1 cellular context compared by ENCODE assay signal in the genomic region with DNA sequence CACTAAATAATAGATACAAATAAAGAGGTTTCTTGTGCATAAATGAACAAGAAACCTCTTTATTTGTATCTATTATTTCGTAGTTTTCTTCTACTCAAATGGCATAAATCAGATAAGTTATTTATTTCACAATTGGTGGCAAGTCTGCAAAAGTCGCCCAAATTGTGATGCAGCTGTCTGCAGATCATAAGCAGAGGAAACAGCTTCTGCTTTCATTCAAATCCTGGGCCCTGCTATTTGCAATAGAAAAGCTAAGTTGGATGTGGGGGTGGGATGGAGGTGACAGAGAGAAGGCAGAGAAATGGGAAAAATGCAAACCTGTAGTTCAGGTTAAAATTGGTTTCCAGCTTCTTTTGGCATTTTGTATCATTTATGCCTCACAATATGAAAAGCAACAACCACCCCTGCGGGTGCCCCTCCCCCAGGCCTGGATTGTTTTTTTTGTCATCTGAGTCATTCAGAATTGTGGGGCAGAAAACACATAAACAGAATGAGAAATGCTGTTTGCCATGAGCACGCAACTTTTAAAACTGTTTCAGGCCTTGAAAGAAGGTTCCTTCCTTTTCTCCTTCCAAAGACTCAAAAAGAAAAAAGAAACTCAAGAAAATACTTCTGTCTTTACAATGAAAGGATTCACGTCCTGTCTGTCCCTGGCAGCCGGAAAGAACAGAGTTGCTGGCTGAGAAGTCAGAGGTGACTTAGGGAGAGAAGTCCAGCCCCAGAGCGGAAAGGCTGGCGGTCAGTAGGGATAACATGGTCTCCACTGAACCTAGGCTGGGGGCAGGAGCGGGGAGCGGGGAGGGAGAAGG.
TF ChIP-seq lines count a peak whose summit lies in the region.

No MANE protein-coding gene starts in this region.

TF ChIP-seq in K562, 482 proteins besides CTCF, POLR2A, EP300 and RAD21 (continued from another document):
- TF ChIP-seq, protein P1, sequence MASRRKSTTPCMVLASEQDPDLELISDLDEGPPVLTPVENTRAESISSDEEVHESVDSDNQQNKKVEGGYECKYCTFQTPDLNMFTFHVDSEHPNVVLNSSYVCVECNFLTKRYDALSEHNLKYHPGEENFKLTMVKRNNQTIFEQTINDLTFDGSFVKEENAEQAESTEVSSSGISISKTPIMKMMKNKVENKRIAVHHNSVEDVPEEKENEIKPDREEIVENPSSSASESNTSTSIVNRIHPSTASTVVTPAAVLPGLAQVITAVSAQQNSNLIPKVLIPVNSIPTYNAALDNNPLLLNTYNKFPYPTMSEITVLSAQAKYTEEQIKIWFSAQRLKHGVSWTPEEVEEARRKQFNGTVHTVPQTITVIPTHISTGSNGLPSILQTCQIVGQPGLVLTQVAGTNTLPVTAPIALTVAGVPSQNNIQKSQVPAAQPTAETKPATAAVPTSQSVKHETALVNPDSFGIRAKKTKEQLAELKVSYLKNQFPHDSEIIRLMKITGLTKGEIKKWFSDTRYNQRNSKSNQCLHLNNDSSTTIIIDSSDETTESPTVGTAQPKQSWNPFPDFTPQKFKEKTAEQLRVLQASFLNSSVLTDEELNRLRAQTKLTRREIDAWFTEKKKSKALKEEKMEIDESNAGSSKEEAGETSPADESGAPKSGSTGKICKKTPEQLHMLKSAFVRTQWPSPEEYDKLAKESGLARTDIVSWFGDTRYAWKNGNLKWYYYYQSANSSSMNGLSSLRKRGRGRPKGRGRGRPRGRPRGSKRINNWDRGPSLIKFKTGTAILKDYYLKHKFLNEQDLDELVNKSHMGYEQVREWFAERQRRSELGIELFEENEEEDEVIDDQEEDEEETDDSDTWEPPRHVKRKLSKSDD (conservative IDR thresholded peaks at IDR 0.05; ENCODE audit: low read length): no peak
- TF ChIP-seq GABPB2 (CRISPR knock-in tag; conservative IDR thresholded peaks at IDR 0.05) (no peak), SIRT6 (IDR thresholded peaks at IDR 0.05; ENCODE audit: low read depth, low read length) (no peak), CCAR2 (IDR thresholded peaks at IDR 0.05; ENCODE audit: low read depth, low read length) (no peak), MED1 (CRISPR knock-in tag; IDR thresholded peaks at IDR 0.05; ENCODE audit: borderline replicate concordance) (no peak), STAT5A (IDR thresholded peaks at IDR 0.05; ENCODE audit: borderline replicate concordance, low read length) (no peak), NR3C1 (CRISPR knock-in tag; IDR thresholded peaks at IDR 0.05) (no peak), HDAC6 (IDR thresholded peaks at IDR 0.05; ENCODE audit: low read depth, low read length) (no peak), SP2 (IDR thresholded peaks at IDR 0.05; ENCODE audit: extremely low read depth, low read depth, low read length, poor library complexity, severe bottlenecking) (no peak), ZNF239 (CRISPR knock-in tag; IDR thresholded peaks at IDR 0.05) (no peak), ESRRA (IDR thresholded peaks at IDR 0.05; ENCODE audit: borderline replicate concordance, low read depth) (no peak), YBX1 (IDR thresholded peaks at IDR 0.05) (no peak), KDM1A (IDR thresholded peaks at IDR 0.05) (0 out of 4 replicates have a peak, but pooled peaks of 1 of the 2 experiments have one; percentile 26), SRSF3 (IDR thresholded peaks at IDR 0.05; ENCODE audit: insufficient read depth, low read length) (no peak), NCOR1 (IDR thresholded peaks at IDR 0.05) (peak; percentile 22; the same call in 1 of the 2 replicates), BRCA1 (IDR thresholded peaks at IDR 0.05) (no peak), BRCA1 (CRISPR knock-in tag; IDR thresholded peaks at IDR 0.05) (no peak)
- TF ChIP-seq, protein P2, sequence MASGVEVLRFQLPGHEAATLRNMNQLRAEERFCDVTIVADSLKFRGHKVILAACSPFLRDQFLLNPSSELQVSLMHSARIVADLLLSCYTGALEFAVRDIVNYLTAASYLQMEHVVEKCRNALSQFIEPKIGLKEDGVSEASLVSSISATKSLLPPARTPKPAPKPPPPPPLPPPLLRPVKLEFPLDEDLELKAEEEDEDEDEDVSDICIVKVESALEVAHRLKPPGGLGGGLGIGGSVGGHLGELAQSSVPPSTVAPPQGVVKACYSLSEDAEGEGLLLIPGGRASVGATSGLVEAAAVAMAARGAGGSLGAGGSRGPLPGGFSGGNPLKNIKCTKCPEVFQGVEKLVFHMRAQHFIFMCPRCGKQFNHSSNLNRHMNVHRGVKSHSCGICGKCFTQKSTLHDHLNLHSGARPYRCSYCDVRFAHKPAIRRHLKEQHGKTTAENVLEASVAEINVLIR (CRISPR knock-in tag; IDR thresholded peaks at IDR 0.05): no peak
- TF ChIP-seq, protein P3, sequence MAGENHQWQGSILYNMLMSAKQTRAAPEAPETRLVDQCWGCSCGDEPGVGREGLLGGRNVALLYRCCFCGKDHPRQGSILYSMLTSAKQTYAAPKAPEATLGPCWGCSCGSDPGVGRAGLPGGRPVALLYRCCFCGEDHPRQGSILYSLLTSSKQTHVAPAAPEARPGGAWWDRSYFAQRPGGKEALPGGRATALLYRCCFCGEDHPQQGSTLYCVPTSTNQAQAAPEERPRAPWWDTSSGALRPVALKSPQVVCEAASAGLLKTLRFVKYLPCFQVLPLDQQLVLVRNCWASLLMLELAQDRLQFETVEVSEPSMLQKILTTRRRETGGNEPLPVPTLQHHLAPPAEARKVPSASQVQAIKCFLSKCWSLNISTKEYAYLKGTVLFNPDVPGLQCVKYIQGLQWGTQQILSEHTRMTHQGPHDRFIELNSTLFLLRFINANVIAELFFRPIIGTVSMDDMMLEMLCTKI (IDR thresholded peaks at IDR 0.05; ENCODE audit: partially characterized antibody): no peak
- TF ChIP-seq, protein P4, sequence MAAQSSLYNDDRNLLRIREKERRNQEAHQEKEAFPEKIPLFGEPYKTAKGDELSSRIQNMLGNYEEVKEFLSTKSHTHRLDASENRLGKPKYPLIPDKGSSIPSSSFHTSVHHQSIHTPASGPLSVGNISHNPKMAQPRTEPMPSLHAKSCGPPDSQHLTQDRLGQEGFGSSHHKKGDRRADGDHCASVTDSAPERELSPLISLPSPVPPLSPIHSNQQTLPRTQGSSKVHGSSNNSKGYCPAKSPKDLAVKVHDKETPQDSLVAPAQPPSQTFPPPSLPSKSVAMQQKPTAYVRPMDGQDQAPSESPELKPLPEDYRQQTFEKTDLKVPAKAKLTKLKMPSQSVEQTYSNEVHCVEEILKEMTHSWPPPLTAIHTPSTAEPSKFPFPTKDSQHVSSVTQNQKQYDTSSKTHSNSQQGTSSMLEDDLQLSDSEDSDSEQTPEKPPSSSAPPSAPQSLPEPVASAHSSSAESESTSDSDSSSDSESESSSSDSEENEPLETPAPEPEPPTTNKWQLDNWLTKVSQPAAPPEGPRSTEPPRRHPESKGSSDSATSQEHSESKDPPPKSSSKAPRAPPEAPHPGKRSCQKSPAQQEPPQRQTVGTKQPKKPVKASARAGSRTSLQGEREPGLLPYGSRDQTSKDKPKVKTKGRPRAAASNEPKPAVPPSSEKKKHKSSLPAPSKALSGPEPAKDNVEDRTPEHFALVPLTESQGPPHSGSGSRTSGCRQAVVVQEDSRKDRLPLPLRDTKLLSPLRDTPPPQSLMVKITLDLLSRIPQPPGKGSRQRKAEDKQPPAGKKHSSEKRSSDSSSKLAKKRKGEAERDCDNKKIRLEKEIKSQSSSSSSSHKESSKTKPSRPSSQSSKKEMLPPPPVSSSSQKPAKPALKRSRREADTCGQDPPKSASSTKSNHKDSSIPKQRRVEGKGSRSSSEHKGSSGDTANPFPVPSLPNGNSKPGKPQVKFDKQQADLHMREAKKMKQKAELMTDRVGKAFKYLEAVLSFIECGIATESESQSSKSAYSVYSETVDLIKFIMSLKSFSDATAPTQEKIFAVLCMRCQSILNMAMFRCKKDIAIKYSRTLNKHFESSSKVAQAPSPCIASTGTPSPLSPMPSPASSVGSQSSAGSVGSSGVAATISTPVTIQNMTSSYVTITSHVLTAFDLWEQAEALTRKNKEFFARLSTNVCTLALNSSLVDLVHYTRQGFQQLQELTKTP (IDR thresholded peaks at IDR 0.05; ENCODE audit: low read depth in 1 of 2, partially characterized antibody in 2 of 2): peak in 1 of 2 experiments; percentile 19
